In the genomic region with DNA sequence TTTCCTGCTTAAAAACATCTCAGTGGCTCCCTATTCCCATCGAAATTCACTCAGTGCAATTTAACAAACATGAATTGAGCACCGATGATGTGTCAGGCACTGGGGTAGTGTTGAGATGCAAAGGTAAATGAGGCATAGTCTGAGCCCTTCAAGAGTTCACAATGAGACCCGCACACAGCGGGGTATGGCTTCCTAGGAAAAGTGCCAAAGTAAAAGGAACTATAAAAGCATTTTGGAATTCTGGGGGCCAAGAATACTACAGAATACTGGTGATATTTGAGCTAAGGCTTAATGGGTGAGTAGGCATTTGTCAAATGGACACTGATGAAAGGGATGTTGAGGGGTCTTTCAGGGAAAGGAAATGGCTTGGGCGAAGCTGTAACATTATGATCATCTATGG, we compare ENCODE assay signal across 25 cellular contexts.
"Had no signal": no experiment of that assay in that cellular context is flagged by ENCODE, and none has a peak within 500 bp of the region (broad histone marks: within the 10 kb centered on the region; RNA-seq: fewer than 3 reads in every experiment).

No MANE protein-coding gene starts in this region.

- H3K27ac ChIP-seq: HL-60, SJCRH30 had no signal

- H3K27me3 Mint-ChIP-seq: IgD-negative memory B cell had no signal

- H3K4me1 ChIP-seq: SJCRH30 had no signal

- DNase-seq: KBM-7; MV-4-11; NCI-H1048; NCI-H1105 treated with DMSO at 0.1 percent for 48 hours; NCI-H1417 treated with DMSO at 0.1 percent for 48 hours; NCI-H146; NCI-H1694 treated with DMSO at 0.1 percent for 48 hours; NCI-H1930; NCI-H2081; NCI-H2107; NCI-H226; NCI-H446; NCI-H510A; NCI-H524 treated with DMSO at 0.1 percent for 48 hours; NCI-H69; NCI-H774; NK-92 treated with Interleukin-12 subunit alpha and Interleukin-12 subunit beta, amount 100 ng/mL, for 24 hours; PC-3; SHP77 treated with DMSO at 0.1 percent for 48 hours; SJCRH30 had no signal

- ATAC-seq: Panc1, PC-3, Right ventricle myocardium inferior, SK-N-SH treated with all-trans-retinoic acid at 6 μM for 48 hours had no signal

- H3K36me3 ChIP-seq: SJCRH30 had no signal

- H3K27me3 ChIP-seq: SJCRH30 had no signal

- H3K9me3 ChIP-seq: SJCRH30 had no signal

- H3K4me3 ChIP-seq: SJCRH30 had no signal
